Comparison of ENCODE assay signal across 8 cellular contexts in genomic region chr4:82428969-82429727, GRCh38. TPM values are rescaled to one million over a fixed set of nuclear protein-coding genes. Genes with fewer than 3 reads are reported as not detected.
A peak's percentile ranks its signal among the peaks of the same experiment; 100 is the strongest.
DNase-seq lines count a peak whose midpoint lies in the region; ATAC-seq and TF ChIP-seq lines count a peak whose summit lies in the region.

No MANE protein-coding gene starts in this region.

- H3K27me3 ChIP-seq in CD4-positive, alpha-beta T cell (ENCODE audit: control insufficient read depth, insufficient read depth, low read length) = no peaks in the 10 kb centered on the region
- H3K27me3 ChIP-seq in lower lobe of right lung (ENCODE audit: low read depth) = no peaks in the 10 kb centered on the region

- H3K27ac ChIP-seq in CD4-positive, alpha-beta T cell (ENCODE audit: low read depth, low read length) = peak overlapping the region; percentile 98
- peak overlapping the region; percentile 98 for H3K27ac ChIP-seq in lower lobe of right lung

- H3K4me3 ChIP-seq in lower lobe of right lung = peak overlapping the region; percentile 95

- peaks cover 4% of the 10 kb centered on the region for H3K27me3 Mint-ChIP-seq in CD4-positive, alpha-beta T cell

- peaks cover 81% of the 10 kb centered on the region for H3K36me3 Mint-ChIP-seq in CD4-positive, alpha-beta T cell (ENCODE audit: low read depth)

- H3K4me1 ChIP-seq in lower lobe of right lung = peaks cover 46% of the 10 kb centered on the region

- peak overlapping the region; percentile 99 for H3K27ac Mint-ChIP-seq in CD4-positive, alpha-beta T cell

- peak overlapping the region; percentile 100 for H3K4me3 Mint-ChIP-seq in CD4-positive, alpha-beta T cell

- TF ChIP-seq CTCF in CD4-positive, alpha-beta T cell (IDR thresholded peaks at IDR 0.05) = peak; percentile 91
- peak; percentile 94 for TF ChIP-seq CTCF in lower lobe of right lung (IDR thresholded peaks at IDR 0.05)

- H3K4me1 Mint-ChIP-seq in CD4-positive, alpha-beta T cell (ENCODE audit: low read depth) = peaks cover 84% of the 10 kb centered on the region

- ATAC-seq in CD4-positive, alpha-beta T cell (ENCODE audit: poor library complexity) = peak; percentile 59
- ATAC-seq in GM19397 (IDR thresholded peaks at IDR 0.05; ENCODE audit: unreplicated experiment) (peak; percentile 56), HG03565 (IDR thresholded peaks at IDR 0.05; ENCODE audit: unreplicated experiment) (peak; percentile 41), lower lobe of right lung (peak; percentile 88 to 94)

- H3K36me3 ChIP-seq in lower lobe of right lung = peaks cover 39% of the 10 kb centered on the region

- CTCF ChIA-PET in CD4-positive, alpha-beta T cell (lab: Charles Lee) = interaction anchor here (0.6 to 3.0 kb wide), 25 partner anchors 9 to 1026 kb away, joined by 3 to 28 read pairs (median 4); partner anchors contain the start of genes COPS4, HELQ, HNRNPD and LIN54

- DNase-seq in CD4-positive, alpha-beta T cell = peak; percentile 87 to 95 (median 92)
- peak; percentile 91 for DNase-seq in NCI-H748 (lab: John Stamatoyannopoulos, UW; ENCODE audit: unreplicated experiment)
- DNase-seq in activated CD4-positive, alpha-beta T cell treated with anti-CD3 and anti-CD28 coated beads, Interleukin-2, amount 50 U/mL, for 4 hours = peak; percentile 88 to 91
- DNase-seq in dermis microvascular lymphatic vessel endothelial cell (ENCODE audit: low read depth in 2 of 2) = peak; percentile 73 to 91
- DNase-seq in lower lobe of right lung = peak; percentile 94
- peak; percentile 83 to 91 (median 90) for DNase-seq in stimulated activated CD4-positive, alpha-beta T cell treated with anti-CD3 and anti-CD28 coated beads, TNF-alpha, amount 100 ng/mL, for 24 hours (ENCODE audit: low read depth in 3 of 3)

- H3K9me3 ChIP-seq in CD4-positive, alpha-beta T cell (ENCODE audit: control insufficient read depth, low read length) = no peaks in the 10 kb centered on the region
- no peaks in the 10 kb centered on the region for H3K9me3 ChIP-seq in lower lobe of right lung

- intact Hi-C loops in CD4-positive, alpha-beta T cell (cut with DNase I, micrococcal nuclease) = loop anchor here (1.0 to 2.0 kb wide), 2 partner anchors 55 to 144 kb away; no protein-coding TSS in a partner anchor
- intact Hi-C loops in lower lobe of right lung (cut with DNase I) = loop anchor here (10.0 kb wide), 1 partner anchor 54 kb away; the partner anchor contains the start of gene HNRNPD

- POLR2A ChIA-PET in CD4-positive, alpha-beta T cell (lab: Charles Lee) = interaction anchor here (0.7 to 5.8 kb wide), 44 partner anchors 8 to 1106 kb away, joined by 3 to 277 read pairs (median 6); partner anchors contain the start of genes COPS4, COQ2, GPAT3 and HELQ

- H3K9me3 Mint-ChIP-seq in CD4-positive, alpha-beta T cell = no peaks in the 10 kb centered on the region

RNA-seq across cellular contexts. Expression of gene HNRNPDL, which starts 1.1 kb away (rescaled TPM):
- total RNA-seq in CD4-positive, alpha-beta T cell = 100 to 1,000 TPM; 461 to 467 TPM
- 80.2 and 111 TPM in 2 replicates for total RNA-seq in dermis microvascular lymphatic vessel endothelial cell
- total RNA-seq in lower lobe of right lung = 140 TPM

RNA-seq across cellular contexts. Expression of gene ENOPH1, which starts 1.2 kb away (rescaled TPM):
- 10 to 100 TPM; 17.9 to 19.4 TPM for total RNA-seq in CD4-positive, alpha-beta T cell
- total RNA-seq in dermis microvascular lymphatic vessel endothelial cell (35.3 and 42.4 TPM in 2 replicates), lower lobe of right lung (23.7 TPM)

RNA-seq across cellular contexts. Expression of gene HNRNPD, which starts 55.4 kb away (rescaled TPM):
- total RNA-seq in CD4-positive, alpha-beta T cell = 100 to 1,000 TPM; 235 to 244 TPM
- 24.9 and 26.8 TPM in 2 replicates for total RNA-seq in dermis microvascular lymphatic vessel endothelial cell
- 146 TPM for total RNA-seq in lower lobe of right lung

Comparison
In these comparisons a context has a peak if more than half of its experiments do, and no peak if none do; other contexts are left out.
1. Peak in every context shown above with its lines: DNase-seq, ATAC-seq, H3K4me3 ChIP-seq and H3K27ac ChIP-seq.
2. ATAC-seq: peak in every context shown above with its lines; median percentile 91 in lower lobe of right lung; 59 in CD4-positive, alpha-beta T cell; 56 in GM19397; 41 in HG03565.